ENCODE assay signal across 14 cellular contexts in genomic region chr19:5057860-5058259, GRCh38.
DNase-seq lines count a peak whose midpoint lies in the region; ATAC-seq, FAIRE-seq and TF ChIP-seq lines count a peak whose summit lies in the region.
"Had no signal": no experiment of that assay in that cellular context is flagged by ENCODE, and none has a peak within 500 bp of the region (broad histone marks: within the 10 kb centered on the region; RNA-seq: fewer than 3 reads in every experiment).

No MANE protein-coding gene starts in this region.

- H3K9me3 ChIP-seq in K562 (replicated peaks; ENCODE audit: control insufficient read depth, insufficient read depth, low read depth, low read length) (0 out of 2 replicates have a peak, but pooled peaks cover 6% of the 10 kb centered on the region), neural cell (ENCODE audit: low read length) (no peaks in the 10 kb centered on the region), colonic mucosa (no peaks in the 10 kb centered on the region), upper lobe of left lung (peaks cover 0 to 9% (median under 1%) of the 10 kb centered on the region in 4 donors)
- H3K9me3 ChIP-seq: ascending aorta had no signal

- peak; percentile 59 for FAIRE-seq in K562 (lab: Jason Lieb, UNC)
- FAIRE-seq: keratinocyte, TTC549 had no signal

- H3K79me2 ChIP-seq in K562 (ENCODE audit: control insufficient read depth, insufficient read depth, low read length) (no peaks in the 10 kb centered on the region), neural cell (replicated peaks; ENCODE audit: insufficient read depth, low read length) (no peaks in the 10 kb centered on the region)

- H2AFZ ChIP-seq in K562 (ENCODE audit: low read depth, low read length) = no peak overlapping the region
- H2AFZ ChIP-seq in neural cell (ENCODE audit: low read depth, low read length) = no peak overlapping the region

- no peaks in the 10 kb centered on the region for H3K27me3 ChIP-seq in K562 (ENCODE audit: control insufficient read depth in 2 of 2, insufficient read depth in 2 of 2, low read length in 2 of 2)
- H3K27me3 ChIP-seq in neural cell (ENCODE audit: insufficient read depth, low read depth, low read length) = no peaks in the 10 kb centered on the region
- H3K27me3 ChIP-seq in colonic mucosa = no peaks in the 10 kb centered on the region
- H3K27me3 ChIP-seq in upper lobe of left lung = no peaks in the 10 kb centered on the region
- H3K27me3 ChIP-seq: ascending aorta had no signal

- in situ Hi-C loops in K562 (cut with MboI) = no loop called here

- H3K9me2 ChIP-seq in neural cell (ENCODE audit: insufficient read depth, low read length) = no peaks in the 10 kb centered on the region

- H3K4me3 ChIP-seq in K562 = no peak overlapping the region
- no peak overlapping the region for H3K4me3 ChIP-seq in neural cell (ENCODE audit: low read length)
- H3K4me3 ChIP-seq in colonic mucosa = no peak overlapping the region
- H3K4me3 ChIP-seq in upper lobe of left lung = no peak overlapping the region
- H3K4me3 ChIP-seq: ascending aorta had no signal

- H3K4me2 ChIP-seq in K562 (ENCODE audit: insufficient read depth, low read length) (no peak overlapping the region), neural cell (ENCODE audit: low read length) (no peak overlapping the region)

- DNase-seq in ELR (ENCODE audit: low read depth) = peak; percentile 37
- peak; percentile 39 for DNase-seq in HEK293T (ENCODE audit: extremely low spot score)
- DNase-seq in K562 (ENCODE audit: extremely low read depth in 1 of 4, low spot score in 3 of 4) = peak; percentile 38 to 81 (median 78)
- DNase-seq in colonic mucosa = no peak
- no peak for DNase-seq in upper lobe of left lung
- DNase-seq: activated CD8-positive, alpha-beta memory T cell treated with anti-CD3 and anti-CD28 coated beads, Interleukin-2, amount 50 U/mL, for 4 hours; DMS79; nephron progenitor cell; RPMI8226 had no signal

- CTCF ChIA-PET in HEK293T (lab: Yijun Ruan, JAX) = interaction anchor here (0.5 kb wide), 1 partner anchor 81 kb away, joined by 3 read pairs; no protein-coding TSS in a partner anchor
- CTCF ChIA-PET in K562 (lab: Yijun Ruan, JAX; ENCODE audit: low intra/inter-chr PET ratio) = no interaction called here

- no peaks in the 10 kb centered on the region for H3K9me1 ChIP-seq in K562 (ENCODE audit: control insufficient read depth, insufficient read depth, low read length)

- H3K27ac ChIP-seq in K562 (ENCODE audit: extremely low read depth, low read depth, low read length) (no peak overlapping the region), neural cell (ENCODE audit: low read length) (peak overlapping the region; percentile 59), colonic mucosa (no peak overlapping the region), upper lobe of left lung (no peak overlapping the region)
- H3K27ac ChIP-seq: ascending aorta had no signal

- ATAC-seq in K562 (peak; percentile 98), GM21619 (IDR thresholded peaks at IDR 0.05; ENCODE audit: unreplicated experiment) (no peak), upper lobe of left lung (ENCODE audit: low FRiP score in 2 of 2) (no peak)

- intact Hi-C loops in K562 (cut with micrococcal nuclease) (no loop called here), colonic mucosa (cut with DNase I) (loop anchor here (10.0 kb wide), 1 partner anchor 97 kb away; no protein-coding TSS in a partner anchor)

- H3K9ac ChIP-seq in K562 (ENCODE audit: insufficient read depth in 1 of 2, low read depth in 2 of 2, low read length in 2 of 2) = peak overlapping the region in 1 of 2 experiments; percentile 32; a peak in 1 of 4 replicates
- H3K9ac ChIP-seq in neural cell (ENCODE audit: low read length) = no peak overlapping the region
- H3K9ac ChIP-seq in colonic mucosa (ENCODE audit: low read depth in 2 of 2, low read length in 2 of 2) = no peak overlapping the region

- no TSS peak for BruUV-seq in K562 (replicated peaks; lab: Mats Ljungman, UMichigan)

- peaks cover 0 to 13% of the 10 kb centered on the region in 2 experiments; a peak in 2 of 5 replicates for H3K4me1 ChIP-seq in K562 (replicated peaks in 1 of 2; ENCODE audit: control insufficient read depth in 2 of 2, insufficient read depth in 2 of 2, low read length in 2 of 2)
- no peaks in the 10 kb centered on the region for H3K4me1 ChIP-seq in colonic mucosa
- no peaks in the 10 kb centered on the region for H3K4me1 ChIP-seq in upper lobe of left lung

- H3K36me3 ChIP-seq in K562 (ENCODE audit: control insufficient read depth, insufficient read depth, low read length) = peaks cover 12% of the 10 kb centered on the region; the same call in 2 of the 3 replicates
- H3K36me3 ChIP-seq in neural cell (ENCODE audit: insufficient read depth, low read length) = no peaks in the 10 kb centered on the region
- H3K36me3 ChIP-seq in colonic mucosa = no peaks in the 10 kb centered on the region
- peaks cover 0 to 60% (median 41%) of the 10 kb centered on the region in 4 donors for H3K36me3 ChIP-seq in upper lobe of left lung

- TF ChIP-seq EP300 in K562 (IDR thresholded peaks at IDR 0.05; ENCODE audit: low read length) = no peak
- no peak for TF ChIP-seq EP300 in neural cell (conservative IDR thresholded peaks at IDR 0.05; ENCODE audit: poor library complexity, severe bottlenecking)
- no peak for TF ChIP-seq EP300 in upper lobe of left lung (IDR thresholded peaks at IDR 0.05)

- POLR2A ChIA-PET in HEK293T (lab: Yijun Ruan, JAX) (no interaction called here), K562 (lab: Yijun Ruan, JAX) (interaction anchor here (0.5 to 0.6 kb wide), 2 partner anchors 22 to 45 kb away, joined by 3 read pairs; no protein-coding TSS in a partner anchor)

- H3F3A ChIP-seq in neural cell (ENCODE audit: insufficient read depth, low read length, poor library complexity, severe bottlenecking) = no peaks in the 10 kb centered on the region

- H4K20me1 ChIP-seq in K562 (replicated peaks; ENCODE audit: control insufficient read depth, insufficient read depth, low read length) (0 out of 2 replicates have a peak, but pooled peaks cover 7% of the 10 kb centered on the region), neural cell (ENCODE audit: insufficient read depth) (no peaks in the 10 kb centered on the region)

- no peak for TF ChIP-seq RAD21 in K562 (CRISPR knock-in tag; conservative IDR thresholded peaks at IDR 0.05 in 1 of 2, IDR thresholded peaks at IDR 0.05 in 1 of 2)
- no peak for TF ChIP-seq RAD21 in neural cell (conservative IDR thresholded peaks at IDR 0.05)

- TF ChIP-seq CTCF in K562 (IDR thresholded peaks at IDR 0.05 in 2 of 3, conservative IDR thresholded peaks at IDR 0.05 in 1 of 3; ENCODE audit: insufficient read depth in 2 of 3, low read depth in 1 of 3, low read length in 3 of 3) = no peak
- TF ChIP-seq CTCF in neural cell (IDR thresholded peaks at IDR 0.05; ENCODE audit: poor library complexity, severe bottlenecking) = no peak
- no peak for TF ChIP-seq CTCF in colonic mucosa (IDR thresholded peaks at IDR 0.05)
- no peak for TF ChIP-seq CTCF in upper lobe of left lung (IDR thresholded peaks at IDR 0.05)

- 74% methylated on average over 5 of the region's 5 CpGs for WGBS in K562 (ENCODE audit: insufficient coverage, low coverage, missing lambda C conversion rate)
- 95 to 100% methylated on average over 3 to 5 of the region's 5 CpGs for WGBS in upper lobe of left lung, 2 donors

- TF ChIP-seq POLR2A in K562 (conservative IDR thresholded peaks at IDR 0.05) (no peak), upper lobe of left lung (IDR thresholded peaks at IDR 0.05) (no peak)

TF ChIP-seq in HEK293T, 16 proteins besides CTCF, POLR2A, EP300 and RAD21 (continues in another document):
- TF ChIP-seq L3MBTL2 (conservative IDR thresholded peaks at IDR 0.05) = no peak
- TF ChIP-seq ZNF384 (IDR thresholded peaks at IDR 0.05) = no peak
- TF ChIP-seq FOXM1 (IDR thresholded peaks at IDR 0.05; ENCODE audit: borderline replicate concordance) = no peak
- TF ChIP-seq NFRKB (IDR thresholded peaks at IDR 0.05) = no peak
- TF ChIP-seq SUZ12 (IDR thresholded peaks at IDR 0.05) = no peak

TF ChIP-seq in K562, 482 proteins besides CTCF, POLR2A, EP300 and RAD21 (continues in another document):
- TF ChIP-seq ETS1 (conservative IDR thresholded peaks at IDR 0.05; ENCODE audit: control insufficient read depth, low read depth, low read length) = 0 out of 2 replicates have a peak, but pooled peaks have one; percentile 36
- peak; percentile 97 for TF ChIP-seq USF1 (CRISPR knock-in tag; IDR thresholded peaks at IDR 0.05)

TF ChIP-seq in neural cell, 6 proteins besides CTCF, POLR2A, EP300 and RAD21:
- TF ChIP-seq REST (IDR thresholded peaks at IDR 0.05; ENCODE audit: borderline replicate concordance) (no peak), TAF1 (IDR thresholded peaks at IDR 0.05; ENCODE audit: low read depth) (no peak), POLR2AphosphoS5 (IDR thresholded peaks at IDR 0.05) (no peak), EZH2 (IDR thresholded peaks at IDR 0.05; ENCODE audit: borderline replicate concordance, insufficient read depth, low read length, poor library complexity, severe bottlenecking) (no peak), MXI1 (conservative IDR thresholded peaks at IDR 0.05; ENCODE audit: poor library complexity, severe bottlenecking) (no peak), SMC3 (conservative IDR thresholded peaks at IDR 0.05; ENCODE audit: poor library complexity) (no peak)

Comparison
In these comparisons a context has a peak if more than half of its experiments do, and no peak if none do; other contexts are left out.
1. DNase-seq: peak in ELR (single experiment), HEK293T (single experiment) and K562 (4 of 4); none in colonic mucosa (single experiment) and upper lobe of left lung (0 of 2).